8 cellular contexts compared by ENCODE assay signal in the genomic region with DNA sequence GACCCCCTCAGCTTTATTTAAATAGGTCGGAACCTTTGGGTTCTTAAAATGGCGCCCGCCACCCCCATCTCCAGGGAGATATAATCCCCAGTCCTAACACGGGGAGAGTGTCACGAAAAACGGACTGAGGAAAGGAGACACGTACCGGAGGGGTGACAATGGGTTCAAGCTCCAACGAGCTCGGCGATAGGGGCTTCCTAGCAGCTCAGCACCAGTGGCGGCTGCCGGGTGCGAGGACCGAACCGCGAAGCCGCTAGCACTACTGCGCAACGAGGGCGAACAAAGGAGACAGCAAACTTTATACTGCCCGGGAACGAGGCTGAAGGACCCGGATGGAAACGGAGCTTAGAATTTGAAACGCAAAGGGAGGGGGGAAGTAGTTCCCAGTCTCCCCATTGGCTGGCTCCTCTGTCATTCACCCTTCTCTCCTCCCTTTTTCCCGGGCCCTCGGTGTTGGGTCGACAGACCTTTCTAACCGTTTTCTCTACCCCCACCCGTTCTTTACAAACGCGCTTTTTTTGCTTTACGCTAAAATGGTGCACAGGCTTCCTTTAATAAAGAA. TPM values are rescaled to one million over a fixed set of nuclear protein-coding genes. Genes with fewer than 3 reads are reported as not detected.
DNase-seq lines count a peak whose midpoint lies in the region; ATAC-seq lines count a peak whose summit lies in the region.

TSS of gene RBMX (minus strand) at position 274 of the 562 bp plus-strand sequence. CDS start 1,298 bp downstream, outside the sequence.

- CTCF ChIA-PET in CD8-positive, alpha-beta memory T cell (lab: Charles Lee): interaction anchor here (1.1 to 1.8 kb wide), 2 partner anchors 44 to 101 kb away, joined by 3 to 4 read pairs; no protein-coding TSS in a partner anchor

- H3K4me1 Mint-ChIP-seq in CD8-positive, alpha-beta memory T cell: peaks cover 4 to 28% (median 13%) of the 10 kb centered on the region in 3 donors
- H3K4me1 Mint-ChIP-seq in effector memory CD8-positive, alpha-beta T cell (ENCODE audit: low read depth in 2 of 2): peaks cover 0 to 3% of the 10 kb centered on the region in 2 donors
- H3K4me1 Mint-ChIP-seq in memory B cell: no peaks in the 10 kb centered on the region

- H3K9me3 Mint-ChIP-seq in CD8-positive, alpha-beta memory T cell: no peaks in the 10 kb centered on the region
- no peaks in the 10 kb centered on the region for H3K9me3 Mint-ChIP-seq in effector memory CD8-positive, alpha-beta T cell
- H3K9me3 Mint-ChIP-seq in memory B cell: no peaks in the 10 kb centered on the region

- peaks cover 0 to 7% of the 10 kb centered on the region in 2 donors for H3K27me3 Mint-ChIP-seq in CD8-positive, alpha-beta memory T cell
- no peaks in the 10 kb centered on the region for H3K27me3 Mint-ChIP-seq in effector memory CD8-positive, alpha-beta T cell
- no peaks in the 10 kb centered on the region for H3K27me3 Mint-ChIP-seq in memory B cell

- POLR2A ChIA-PET in CD8-positive, alpha-beta memory T cell (lab: Charles Lee): interaction anchor here (0.9 to 1.3 kb wide), 10 partner anchors 19 to 384 kb away, joined by 3 to 9 read pairs (median 4); no protein-coding TSS in a partner anchor

- H3K27me3 ChIP-seq in CD8-positive, alpha-beta memory T cell (ENCODE audit: insufficient read depth, low read length, poor library complexity, severe bottlenecking): no peaks in the 10 kb centered on the region

- peak within 1 kb of the TSS; percentile 93 to 99 (median 97) for H3K4me3 Mint-ChIP-seq in CD8-positive, alpha-beta memory T cell
- peak within 1 kb of the TSS; percentile 95 to 97 for H3K4me3 Mint-ChIP-seq in effector memory CD8-positive, alpha-beta T cell
- peak within 1 kb of the TSS; percentile 90 for H3K4me3 Mint-ChIP-seq in memory B cell

- H3K9me3 ChIP-seq in CD8-positive, alpha-beta memory T cell (ENCODE audit: low read length): no peaks in the 10 kb centered on the region

- H3K4me3 ChIP-seq in CD8-positive, alpha-beta memory T cell (ENCODE audit: low read length): peak within 1 kb of the TSS; percentile 96

- peak within 1 kb of the TSS; percentile 98 for H3K27ac ChIP-seq in CD8-positive, alpha-beta memory T cell (ENCODE audit: low read depth, low read length)

- peak within 1 kb of the TSS; percentile 96 to 100 (median 98) for H3K27ac Mint-ChIP-seq in CD8-positive, alpha-beta memory T cell
- H3K27ac Mint-ChIP-seq in effector memory CD8-positive, alpha-beta T cell: peak within 1 kb of the TSS; percentile 99
- peak within 1 kb of the TSS; percentile 99 for H3K27ac Mint-ChIP-seq in memory B cell

- peaks cover 12% of the 10 kb centered on the region for H3K36me3 ChIP-seq in CD8-positive, alpha-beta memory T cell (ENCODE audit: insufficient read depth, low read length)

- peaks cover 3 to 38% (median 7%) of the 10 kb centered on the region in 3 donors for H3K36me3 Mint-ChIP-seq in CD8-positive, alpha-beta memory T cell
- H3K36me3 Mint-ChIP-seq in effector memory CD8-positive, alpha-beta T cell (ENCODE audit: insufficient read depth): peaks cover 53% of the 10 kb centered on the region
- peaks cover 7% of the 10 kb centered on the region for H3K36me3 Mint-ChIP-seq in memory B cell

- DNase-seq in CD8-positive, alpha-beta memory T cell: peak; percentile 81 to 93 (median 87)
- DNase-seq in HS-5 (ENCODE audit: low read depth) (peak; percentile 83), memory B cell (ENCODE audit: low spot score in 2 of 2) (peak; percentile 81 to 89)
- DNase-seq in NK-92 treated with Interleukin-12 subunit alpha and Interleukin-12 subunit beta, amount 100 ng/mL, for 24 hours (lab: John Stamatoyannopoulos, UW): peak; percentile 74
- DNase-seq in activated CD8-positive, alpha-beta memory T cell treated with anti-CD3 and anti-CD28 coated beads for 24 hours: peak; percentile 92
- DNase-seq in effector memory CD8-positive, alpha-beta T cell: peak; percentile 85 to 88 (median 87)
- DNase-seq in stimulated activated CD8-positive, alpha-beta memory T cell treated with anti-CD3 and anti-CD28 coated beads, Interleukin-12 subunit alpha, Interleukin-12 subunit beta, amount 100 ng/mL, for 24 hours (ENCODE audit: extremely low read depth): peak; percentile 61

- peaks cover 10% of the 10 kb centered on the region for H3K4me1 ChIP-seq in CD8-positive, alpha-beta memory T cell (ENCODE audit: insufficient read depth, low read length)

- ATAC-seq in GM19468 (IDR thresholded peaks at IDR 0.05; ENCODE audit: extremely low read depth, unreplicated experiment) (peak; percentile 88), memory B cell (ENCODE audit: low read depth) (peak; percentile 89)
- ATAC-seq in effector memory CD8-positive, alpha-beta T cell (replicated peaks): peak; percentile 87

RNA-seq across cellular contexts. Expression of gene RBMX, which starts in this region (rescaled TPM):
- 100 to 1,000 TPM; 318 to 331 TPM for total RNA-seq in CD8-positive, alpha-beta memory T cell
- 168 TPM for polyA plus RNA-seq in CD8-positive, alpha-beta memory T cell

Comparison
In these comparisons a context has a peak if more than half of its experiments do, and no peak if none do; other contexts are left out.
1. Peak in every context shown above with its lines: DNase-seq, ATAC-seq, H3K4me3 ChIP-seq and H3K27ac ChIP-seq.